Comparison of ENCODE assay signal across 2 cellular contexts in the genomic region with DNA sequence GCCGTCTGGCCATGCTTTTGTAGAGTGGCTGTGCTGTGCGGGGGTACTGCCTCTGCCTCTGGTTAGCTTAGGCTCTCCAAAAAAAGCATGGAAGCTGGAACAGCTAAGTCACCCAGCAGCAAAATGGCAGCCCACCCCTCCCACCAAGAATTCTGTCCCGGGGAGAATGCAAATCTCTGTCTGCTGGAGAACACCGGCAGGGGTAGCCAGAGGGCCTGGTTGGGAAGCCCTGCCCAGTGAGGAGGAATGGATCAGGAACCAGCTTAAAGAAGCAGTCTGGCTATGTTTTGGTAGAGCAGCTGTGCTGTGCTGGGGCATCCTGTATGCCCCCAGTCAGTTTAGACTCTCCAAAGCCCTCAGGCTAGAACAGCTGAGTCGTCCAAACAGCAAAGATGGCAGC.
TF ChIP-seq lines count a peak whose summit lies in the region.

No MANE protein-coding gene starts in this region.

TF ChIP-seq in HepG2, 621 proteins besides CTCF, POLR2A, EP300 and RAD21:
- TF ChIP-seq STAG1 (CRISPR knock-in tag; IDR thresholded peaks at IDR 0.05) (peak; percentile 29; the same call in 1 of the 2 replicates), ZNF570 (CRISPR knock-in tag; IDR thresholded peaks at IDR 0.05; ENCODE audit: borderline replicate concordance) (no peak)
TF ChIP-seq in HepG2: peak in this region for 1.

TF ChIP-seq in WTC11, 78 proteins besides CTCF, POLR2A, EP300 and RAD21:
- TF ChIP-seq PREB (CRISPR knock-in tag; IDR thresholded peaks at IDR 0.05; ENCODE audit: borderline replicate concordance) (no peak), NR1H2 (CRISPR knock-in tag; IDR thresholded peaks at IDR 0.05) (no peak)
- TF ChIP-seq, protein P1, sequence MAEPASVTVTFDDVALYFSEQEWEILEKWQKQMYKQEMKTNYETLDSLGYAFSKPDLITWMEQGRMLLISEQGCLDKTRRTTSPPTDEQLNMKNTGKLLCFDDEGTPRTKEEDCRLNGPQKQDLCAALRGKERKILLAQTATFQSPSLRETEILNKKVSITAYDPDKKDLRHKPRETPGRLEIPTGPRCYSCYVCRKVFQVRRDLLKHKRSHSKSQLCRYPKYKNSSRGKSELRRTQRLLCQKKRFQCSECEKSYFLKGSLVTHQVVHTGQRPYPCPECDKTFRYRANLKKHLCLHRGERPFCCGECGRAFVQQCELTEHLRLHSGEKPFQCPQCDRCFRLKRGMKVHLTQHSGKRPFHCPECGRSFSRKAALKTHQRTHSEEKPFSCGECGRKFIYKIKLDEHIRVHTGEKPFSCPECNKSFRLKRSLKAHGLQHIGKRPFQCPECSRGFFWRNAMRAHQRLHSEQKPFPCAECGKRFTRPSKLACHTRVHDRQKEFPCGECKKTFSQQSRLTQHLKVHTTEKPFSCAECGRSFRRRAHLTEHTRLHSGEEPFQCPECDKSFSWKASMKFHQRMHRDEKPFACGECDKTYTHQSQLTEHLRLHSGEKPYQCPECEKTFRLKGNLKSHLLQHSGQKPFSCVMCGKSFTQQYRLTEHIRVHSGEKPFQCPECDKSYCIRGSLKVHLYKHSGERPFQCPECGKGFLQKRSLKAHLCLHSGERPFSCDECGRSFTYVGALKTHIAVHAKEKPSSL (CRISPR knock-in tag; conservative IDR thresholded peaks at IDR 0.05) = no peak
